ENCODE assay signal across 9 cellular contexts in genomic region chr1:10426535-10426848, GRCh38. TPM values are rescaled to one million over a fixed set of nuclear protein-coding genes. Genes with fewer than 3 reads are reported as not detected.
"Had no signal": no experiment of that assay in that cellular context is flagged by ENCODE, and none has a peak within 500 bp of the region (broad histone marks: within the 10 kb centered on the region; RNA-seq: fewer than 3 reads in every experiment).

No MANE protein-coding gene starts in this region.

RNA-seq across cellular contexts. Expression of gene CORT, which starts 23.3 kb away (rescaled TPM):
- total RNA-seq: kidney epithelial cell, left cardiac atrium, left lobe of liver, left ventricle myocardium superior, lower leg skin, lower lobe of right lung, mesenteric fat pad, myocyte had no signal
- polyA plus RNA-seq: immature natural killer cell had no signal
